ENCODE assay signal across 8 cellular contexts in the genomic region with DNA sequence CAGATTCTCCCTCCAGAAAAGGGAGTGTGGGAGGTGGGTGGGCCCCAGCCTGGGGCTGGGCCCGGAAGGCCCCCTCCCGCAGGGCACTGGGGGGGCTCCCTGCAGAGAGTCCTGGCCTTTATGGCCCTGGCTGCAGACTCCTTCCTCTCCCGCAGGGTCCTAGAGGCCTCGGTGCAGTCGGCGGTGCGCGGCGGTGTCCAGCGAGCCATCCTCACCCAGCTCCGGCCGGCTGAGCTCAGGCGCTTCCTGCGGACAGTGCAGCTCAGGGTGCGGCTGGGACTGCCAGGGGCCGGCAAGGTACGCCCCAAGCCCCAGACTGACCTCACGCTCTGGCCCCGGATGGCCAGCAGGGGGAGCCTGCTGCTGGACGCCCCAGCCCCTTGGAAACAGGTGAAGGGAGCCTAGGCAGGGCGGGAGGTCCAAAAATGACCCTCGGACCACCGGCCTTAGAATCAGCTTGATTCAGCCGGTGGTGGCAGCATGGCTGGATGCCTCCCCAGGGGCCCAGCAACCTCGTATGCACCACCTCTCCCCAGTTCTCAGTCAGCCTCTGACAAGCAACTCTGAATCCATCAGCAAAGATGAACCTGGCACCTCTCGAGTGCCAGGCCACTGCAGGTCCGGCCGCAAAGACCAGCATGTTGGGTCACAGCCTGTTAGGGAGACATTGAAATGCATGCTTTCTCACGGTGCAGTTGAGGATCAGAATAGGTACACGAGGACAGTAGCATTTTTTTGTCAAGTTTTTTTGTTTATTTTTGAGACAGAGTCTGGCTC. TPM values are rescaled to one million over a fixed set of nuclear protein-coding genes. Genes with fewer than 3 reads are reported as not detected.
DNase-seq lines count a peak whose midpoint lies in the region; ATAC-seq, FAIRE-seq and TF ChIP-seq lines count a peak whose summit lies in the region.

No MANE protein-coding gene starts in this region.

- H2AFZ ChIP-seq in SK-N-SH (ENCODE audit: low read depth): 0 out of 2 replicates have a peak overlapping the region, but pooled peaks have one; percentile 22

- CTCF ChIA-PET in Calu3 (lab: Charles Lee) (no interaction called here), SK-N-SH (lab: Yijun Ruan, JAX) (interaction anchor here (0.9 to 4.7 kb wide), 16 partner anchors 9 to 747 kb away, joined by 3 to 35 read pairs (median 4); a partner anchor contains a TSS)

- H3K27me3 Mint-ChIP-seq in Calu3 (ENCODE audit: unreplicated experiment): peaks cover under 1% of the 10 kb centered on the region

- intact Hi-C loops in Calu3 (cut with micrococcal nuclease; ENCODE audit: unreplicated experiment) (no loop called here), breast epithelium (cut with DNase I; ENCODE audit: low total_unique reads) (no loop called here)

- no peaks in the 10 kb centered on the region for H3K79me2 ChIP-seq in SK-N-SH (ENCODE audit: insufficient read depth)

- H3K27me3 ChIP-seq in SK-N-SH (ENCODE audit: insufficient read depth) (no peaks in the 10 kb centered on the region), breast epithelium (no peaks in the 10 kb centered on the region), small intestine (ENCODE audit: control insufficient read depth in 2 of 2, insufficient read depth in 2 of 2, low read length in 2 of 2) (no peaks in the 10 kb centered on the region)

- no peaks in the 10 kb centered on the region for H3K4me1 Mint-ChIP-seq in Calu3 (ENCODE audit: low read depth, unreplicated experiment)

- H3K4me2 ChIP-seq in SK-N-SH: no peak overlapping the region

- peak; percentile 51 for TF ChIP-seq RAD21 in SK-N-SH (IDR thresholded peaks at IDR 0.05; ENCODE audit: low read length)

- DNase-seq in Calu3: peak; percentile 67
- DNase-seq in SK-N-SH: peak; percentile 93
- DNase-seq in breast epithelium (ENCODE audit: low spot score in 2 of 2): no peak
- DNase-seq in inferior parietal cortex (ENCODE audit: extremely low spot score): peak; percentile 57
- DNase-seq in small intestine: peak; percentile 60

- no peaks in the 10 kb centered on the region for H3K9me2 ChIP-seq in SK-N-SH

- no peaks in the 10 kb centered on the region for H3K36me3 ChIP-seq in SK-N-SH (replicated peaks in 1 of 2; ENCODE audit: control insufficient read depth in 1 of 2, insufficient read depth in 2 of 2, low read length in 1 of 2)
- H3K36me3 ChIP-seq in breast epithelium: no peaks in the 10 kb centered on the region
- H3K36me3 ChIP-seq in small intestine (ENCODE audit: control insufficient read depth in 2 of 2, insufficient read depth in 2 of 2, low read length in 2 of 2): no peaks in the 10 kb centered on the region

- H3K4me1 ChIP-seq in SK-N-SH (ENCODE audit: control insufficient read depth in 1 of 2, insufficient read depth in 2 of 2, low read depth in 1 of 2, low read length in 1 of 2): peaks cover 0 to 24% of the 10 kb centered on the region in 2 experiments; a peak in 1 of 4 replicates
- peaks cover 0 to 18% of the 10 kb centered on the region in 2 donors for H3K4me1 ChIP-seq in breast epithelium
- peaks cover 0 to 10% of the 10 kb centered on the region in 2 donors for H3K4me1 ChIP-seq in small intestine (ENCODE audit: control insufficient read depth in 2 of 2, insufficient read depth in 1 of 2, low read depth in 1 of 2, low read length in 1 of 2)

- ATAC-seq in HG02798 (IDR thresholded peaks at IDR 0.05; ENCODE audit: poor library complexity, unreplicated experiment) (peak; percentile 53), GM18517 (IDR thresholded peaks at IDR 0.05; ENCODE audit: unreplicated experiment) (no peak), GM18519 (IDR thresholded peaks at IDR 0.05; ENCODE audit: low FRiP score, unreplicated experiment) (no peak)

- H3K27ac ChIP-seq in SK-N-SH (ENCODE audit: low read depth in 2 of 2, low read length in 1 of 2) (no peak overlapping the region; a peak in 1 of 4 replicates), breast epithelium (peak overlapping the region in 1 of 2 donors; percentile 54), small intestine (ENCODE audit: low read depth in 1 of 2, low read length in 1 of 2) (peak overlapping the region in 1 of 2 donors; percentile 38)

- no peak for TF ChIP-seq POLR2A in breast epithelium (IDR thresholded peaks at IDR 0.05)

- H3K27ac Mint-ChIP-seq in Calu3 (ENCODE audit: unreplicated experiment): no peak overlapping the region

- POLR2A ChIA-PET in SK-N-SH (lab: Yijun Ruan, JAX): interaction anchor here (0.6 to 1.2 kb wide), 2 partner anchors 10 to 140 kb away, joined by 3 to 4 read pairs; no protein-coding TSS in a partner anchor

- no peak overlapping the region for H3K9ac ChIP-seq in SK-N-SH

- peaks cover 4% of the 10 kb centered on the region for H3F3A ChIP-seq in SK-N-SH (replicated peaks; ENCODE audit: insufficient read depth)

- no peak for TF ChIP-seq EP300 in SK-N-SH (IDR thresholded peaks at IDR 0.05; ENCODE audit: borderline replicate concordance in 1 of 2, low read depth in 1 of 2, low read length in 1 of 2)

- H3K9me3 ChIP-seq in SK-N-SH: no peaks in the 10 kb centered on the region
- no peaks in the 10 kb centered on the region for H3K9me3 ChIP-seq in breast epithelium
- no peaks in the 10 kb centered on the region for H3K9me3 ChIP-seq in small intestine (ENCODE audit: control insufficient read depth, low read depth)

- H3K4me3 ChIP-seq in SK-N-SH (ENCODE audit: low read depth in 2 of 2, low read length in 1 of 2) (peak overlapping the region in 1 of 2 experiments; percentile 35; a peak in 1 of 4 replicates), breast epithelium (peak overlapping the region; percentile 23 to 62 (median 36)), small intestine (ENCODE audit: low read depth in 1 of 2, low read length in 2 of 2) (no peak overlapping the region)

- peaks cover 12% of the 10 kb centered on the region for H3K36me3 Mint-ChIP-seq in Calu3 (ENCODE audit: insufficient read depth, unreplicated experiment)

- no peak for FAIRE-seq in small intestine (lab: Jason Lieb, UNC)

- no TSS peak for BruUV-seq in Calu3 (replicated peaks; lab: Mats Ljungman, UMichigan)

- WGBS in SK-N-SH (ENCODE audit: low lambda C conversion rate): 19% methylated on average over 7 of the region's 30 CpGs
- 4 to 10% (median 8%) methylated on average over 21 to 30 of the region's 30 CpGs for WGBS in small intestine, 3 donors

- H4K20me1 ChIP-seq in SK-N-SH (ENCODE audit: insufficient read depth): no peaks in the 10 kb centered on the region

- no peak overlapping the region for H3K4me3 Mint-ChIP-seq in Calu3 (ENCODE audit: low read depth, unreplicated experiment)

- no peaks in the 10 kb centered on the region for H3K9me3 Mint-ChIP-seq in Calu3 (ENCODE audit: low read depth, unreplicated experiment)

- TF ChIP-seq CTCF in Calu3 (IDR thresholded peaks at IDR 0.05; ENCODE audit: unreplicated experiment): peak; percentile 54
- peak; percentile 81 for TF ChIP-seq CTCF in SK-N-SH (IDR thresholded peaks at IDR 0.05)
- peak; percentile 31 to 69 (median 60) for TF ChIP-seq CTCF in breast epithelium (IDR thresholded peaks at IDR 0.05)

TF ChIP-seq in SK-N-SH, 30 proteins besides CTCF, POLR2A, EP300 and RAD21:
- TF ChIP-seq JUND (IDR thresholded peaks at IDR 0.05) (no peak), SMC3 (IDR thresholded peaks at IDR 0.05; ENCODE audit: low read depth, low read length) (peak; percentile 49), MEF2A (IDR thresholded peaks at IDR 0.05; ENCODE audit: borderline replicate concordance, low read depth) (no peak)

RNA-seq across cellular contexts. Expression of a gene that starts 20.6 kb away (rescaled TPM):
- total RNA-seq in Calu3 (2022): 16.4 and 21.0 TPM in 2 replicates
- polyA plus RNA-seq in SK-N-SH (2012; rRNA removed): 5.3 and 7.6 TPM in 2 replicates
- 2.8 and 3.5 TPM in 2 replicates for polyA plus RNA-seq in SK-N-SH (2012; cell fraction: cytosol; rRNA removed)
- polyA plus RNA-seq in SK-N-SH (2012; cell fraction: nucleus; rRNA removed): 18.8 and 23.8 TPM in 2 replicates
- total RNA-seq in breast epithelium: 10 to 100 TPM; 24.6 to 42.0 (median 30.0) TPM
- 10 to 100 TPM; 11.2 to 20.1 (median 14.1) TPM for polyA plus RNA-seq in small intestine

RNA-seq across cellular contexts. Expression of a gene that starts 20.8 kb away (rescaled TPM):
- total RNA-seq in Calu3 (2022) (17.4 and 23.6 TPM in 2 replicates), breast epithelium (10 to 100 TPM; 14.6 to 21.1 (median 16.7) TPM)
- polyA plus RNA-seq in SK-N-SH (2012; rRNA removed) (7.4 and 8.3 TPM in 2 replicates), small intestine (10 to 100 TPM in 2 of 3 donors, 1 to 10 TPM in 1; 9.2 to 13.9 (median 10.4) TPM)
- polyA plus RNA-seq in SK-N-SH (2012; cell fraction: cytosol; rRNA removed): 4.3 and 4.7 TPM in 2 replicates
- polyA plus RNA-seq in SK-N-SH (2012; cell fraction: nucleus; rRNA removed): 31.6 and 35.7 TPM in 2 replicates

RNA-seq across cellular contexts. Expression of a gene that starts 23.2 kb away (rescaled TPM):
- not detected in 2 replicates for total RNA-seq in Calu3 (2022)
- 0.10 TPM in 1 of 2 replicates, not detected in the other for polyA plus RNA-seq in SK-N-SH (2012; rRNA removed)
- 0.05 TPM in 1 of 2 replicates, not detected in the other for polyA plus RNA-seq in SK-N-SH (2012; cell fraction: cytosol; rRNA removed)
- polyA plus RNA-seq in SK-N-SH (2012; cell fraction: nucleus; rRNA removed): 0.07 and 0.08 TPM in 2 replicates
- 1 to 10 TPM in 1 of 3 donors, not detected in 2; 1.3 TPM for total RNA-seq in breast epithelium
- 1 to 10 TPM; 1.3 to 2.4 (median 1.4) TPM for polyA plus RNA-seq in small intestine

RNA-seq across cellular contexts. Expression of a gene that starts 49.2 kb away (rescaled TPM):
- 30.4 and 41.2 TPM in 2 replicates for total RNA-seq in Calu3 (2022)
- 45.1 and 66.2 TPM in 2 replicates for polyA plus RNA-seq in SK-N-SH (2012; rRNA removed)
- polyA plus RNA-seq in SK-N-SH (2012; cell fraction: cytosol; rRNA removed): 24.0 and 36.4 TPM in 2 replicates
- 58.7 and 62.0 TPM in 2 replicates for polyA plus RNA-seq in SK-N-SH (2012; cell fraction: nucleus; rRNA removed)
- total RNA-seq in breast epithelium: 10 to 100 TPM; 61.9 to 74.7 (median 66.4) TPM
- 10 to 100 TPM in 1 of 3 donors, 1 to 10 TPM in 2; 5.6 to 54.9 (median 9.5) TPM for polyA plus RNA-seq in small intestine

Comparison
In these comparisons a context has a peak if more than half of its experiments do, and no peak if none do; other contexts are left out.
1. DNase-seq: peak in Calu3 (single experiment), SK-N-SH (single experiment), inferior parietal cortex (single experiment) and small intestine (single experiment); none in breast epithelium (0 of 2).
2. H3K4me3 ChIP-seq: peak in breast epithelium (3 of 3); none in small intestine (0 of 2).
3. Peak in every context shown above with its lines, with median percentiles within 50 percentile points of each other: CTCF ChIP-seq.